In genomic region chr9:128070874-128071273, GRCh38 we compare ENCODE assay signal across 11 cellular contexts. TPM values are rescaled to one million over a fixed set of nuclear protein-coding genes. Genes with fewer than 3 reads are reported as not detected.
DNase-seq lines count a peak whose midpoint lies in the region; ATAC-seq and TF ChIP-seq lines count a peak whose summit lies in the region.
"Had no signal": no experiment of that assay in that cellular context is flagged by ENCODE, and none has a peak within 500 bp of the region (broad histone marks: within the 10 kb centered on the region; RNA-seq: fewer than 3 reads in every experiment).

No MANE protein-coding gene starts in this region.

- H2BK20ac ChIP-seq in H9 (ENCODE audit: low read depth, low read length, poor library complexity, severe bottlenecking), result no peak overlapping the region

- H3K4me1 ChIP-seq in adipocyte (ENCODE audit: control insufficient read depth, insufficient read depth, low read length) (peaks cover 69% of the 10 kb centered on the region), neural progenitor cell (peaks cover 30% of the 10 kb centered on the region), H9 (ENCODE audit: insufficient read depth, low read length) (peaks cover 4% of the 10 kb centered on the region; the same call in 1 of the 2 replicates)

- H3K9ac ChIP-seq in adipocyte (ENCODE audit: low read length) (peak overlapping the region; percentile 2), neural progenitor cell (no peak overlapping the region), H9 (ENCODE audit: extremely low read depth, insufficient read length, low read length) (no peak overlapping the region)

- H3K27me3 ChIP-seq in adipocyte (replicated peaks; ENCODE audit: control insufficient read depth, insufficient read depth, low read length) (no peaks in the 10 kb centered on the region), neural progenitor cell (no peaks in the 10 kb centered on the region), H9 (ENCODE audit: insufficient read depth, low read length) (no peaks in the 10 kb centered on the region)

- H3K9me3 ChIP-seq in adipocyte (ENCODE audit: control insufficient read depth, low read length) (no peaks in the 10 kb centered on the region), neural progenitor cell (ENCODE audit: low read depth) (no peaks in the 10 kb centered on the region), H9 (ENCODE audit: control insufficient read depth, low read depth, low read length) (no peaks in the 10 kb centered on the region)

- H3K4me1 Mint-ChIP-seq in IgD-negative memory B cell, result peaks cover 26 to 48% (median 38%) of the 10 kb centered on the region in 3 donors
- peaks cover 30% of the 10 kb centered on the region for H3K4me1 Mint-ChIP-seq in neural progenitor cell
- H3K4me1 Mint-ChIP-seq in H9, result peaks cover 29 to 32% of the 10 kb centered on the region in 2 experiments

- WGBS in H9 (ENCODE audit: extremely low coverage, insufficient read length, low lambda C conversion rate), result no CpG with 5 or more reads among the region's 7 CpGs

- H3K27ac Mint-ChIP-seq in IgD-negative memory B cell, result peak overlapping the region in 2 of 3 donors; percentile 71 to 72
- no peak overlapping the region for H3K27ac Mint-ChIP-seq in neural progenitor cell
- H3K27ac Mint-ChIP-seq in H9, result peak overlapping the region in 1 of 3 experiments; percentile 57; a peak in 1 of 7 replicates

- no peak overlapping the region for H3K56ac ChIP-seq in H9 (ENCODE audit: insufficient read length, low read depth, low read length)

- peak; percentile 67 for DNase-seq in Ammon's horn (ENCODE audit: low spot score)
- DNase-seq in adipocyte (ENCODE audit: low read depth), result no peak
- DNase-seq in neural progenitor cell (ENCODE audit: low spot score), result no peak
- no peak for DNase-seq in AG08395 (ENCODE audit: low spot score)
- no peak for DNase-seq in omental fat pad (ENCODE audit: low spot score)
- no peak for DNase-seq in H9
- DNase-seq: DMS 273 treated with DMSO at 0.1 percent for 48 hours; Karpas-422; stimulated activated CD8-positive, alpha-beta memory T cell treated with anti-CD3 and anti-CD28 coated beads, Interleukin-4, amount 100 ng/mL, for 48 hours had no signal

- no peak overlapping the region for H2BK5ac ChIP-seq in H9 (ENCODE audit: insufficient read length, low read length)

- H4K8ac ChIP-seq in H9 (replicated peaks; ENCODE audit: insufficient read length, low read depth, low read length), result no peak overlapping the region

- H3F3A ChIP-seq in neural progenitor cell (ENCODE audit: low read depth), result peaks cover 29% of the 10 kb centered on the region

- no peak overlapping the region for H3K4ac ChIP-seq in H9 (ENCODE audit: low read depth, low read length)

- no peak overlapping the region for H4K91ac ChIP-seq in H9 (ENCODE audit: insufficient read length, low read depth, low read length)

- H2BK120ac ChIP-seq in H9 (ENCODE audit: low read depth, low read length, poor library complexity, severe bottlenecking), result no peak overlapping the region

- H4K20me1 ChIP-seq in neural progenitor cell (ENCODE audit: low read depth) (peaks cover 10% of the 10 kb centered on the region), H9 (ENCODE audit: control insufficient read depth, insufficient read depth, insufficient read length) (no peaks in the 10 kb centered on the region)

- H3K27ac ChIP-seq in neural progenitor cell (no peak overlapping the region), H9 (ENCODE audit: insufficient read length, low read depth, low read length) (no peak overlapping the region)

- no peak overlapping the region for H3K18ac ChIP-seq in H9 (ENCODE audit: insufficient read length, low read depth, low read length)

- peaks cover 79% of the 10 kb centered on the region for H3K79me2 ChIP-seq in neural progenitor cell (ENCODE audit: low read depth)
- peaks cover 5% of the 10 kb centered on the region; the same call in 1 of the 2 replicates for H3K79me2 ChIP-seq in H9 (ENCODE audit: insufficient read depth, low read length)

- no peak overlapping the region for H4K5ac ChIP-seq in H9 (ENCODE audit: insufficient read length, low read depth, low read length)

- H2BK12ac ChIP-seq in H9 (ENCODE audit: insufficient read length, low read depth, low read length), result no peak overlapping the region

- H2AFZ ChIP-seq in neural progenitor cell (replicated peaks) (no peak overlapping the region), H9 (ENCODE audit: low read length) (no peak overlapping the region)

- H3K4me2 ChIP-seq in neural progenitor cell, result no peak overlapping the region
- H3K4me2 ChIP-seq in H9 (ENCODE audit: insufficient read depth, insufficient read length, low read length), result no peak overlapping the region

- H2AK5ac ChIP-seq in H9 (ENCODE audit: insufficient read length, low read length), result no peak overlapping the region

- no peak for TF ChIP-seq CTCF in neural progenitor cell (IDR thresholded peaks at IDR 0.05)
- no peak for TF ChIP-seq CTCF in omental fat pad (IDR thresholded peaks at IDR 0.05)
- TF ChIP-seq CTCF in H9 (conservative IDR thresholded peaks at IDR 0.05), result no peak

- no peaks in the 10 kb centered on the region for H3K79me1 ChIP-seq in H9 (ENCODE audit: insufficient read depth, low read depth, low read length, poor library complexity, severe bottlenecking)

- no peak overlapping the region for H3K4me3 ChIP-seq in adipocyte (ENCODE audit: low read length)
- no peak overlapping the region for H3K4me3 ChIP-seq in neural progenitor cell

- no peaks in the 10 kb centered on the region for H3K36me3 ChIP-seq in adipocyte (ENCODE audit: control insufficient read depth, insufficient read depth, low read length, severe bottlenecking)
- H3K36me3 ChIP-seq in neural progenitor cell, result no peaks in the 10 kb centered on the region

- H3T11ph ChIP-seq in H9 (ENCODE audit: low read length), result no peak overlapping the region

- no peak overlapping the region for H2BK15ac ChIP-seq in H9 (ENCODE audit: low read depth, low read length)

- ATAC-seq in omental fat pad (ENCODE audit: low FRiP score) (no peak), HG03108 (IDR thresholded peaks at IDR 0.05; ENCODE audit: unreplicated experiment) (no peak)

- H3K9me3 Mint-ChIP-seq in IgD-negative memory B cell (no peaks in the 10 kb centered on the region), neural progenitor cell (no peaks in the 10 kb centered on the region), H9 (no peaks in the 10 kb centered on the region)

- H3K4me3 Mint-ChIP-seq in IgD-negative memory B cell (peak overlapping the region in 3 of 4 donors; percentile 56 to 72 (median 65)), neural progenitor cell (peak overlapping the region; percentile 38), H9 (no peak overlapping the region)

- H3K27me3 Mint-ChIP-seq in IgD-negative memory B cell, result no peaks in the 10 kb centered on the region
- H3K27me3 Mint-ChIP-seq in neural progenitor cell (ENCODE audit: insufficient read depth, low read depth), result no peaks in the 10 kb centered on the region
- H3K27me3 Mint-ChIP-seq in H9 (ENCODE audit: low read depth), result no peaks in the 10 kb centered on the region

- peaks cover 16% of the 10 kb centered on the region for H3K23me2 ChIP-seq in H9 (ENCODE audit: insufficient read length, low read depth, low read length, poor library complexity, severe bottlenecking)

- no peak overlapping the region for H3K14ac ChIP-seq in H9 (ENCODE audit: insufficient read depth, low read length)

- H3K36me3 Mint-ChIP-seq in IgD-negative memory B cell (no peaks in the 10 kb centered on the region), neural progenitor cell (peaks cover 3% of the 10 kb centered on the region), H9 (ENCODE audit: insufficient read depth in 1 of 3, low read depth in 3 of 3) (peaks cover 0 to 4% (median 3%) of the 10 kb centered on the region in 3 experiments; a peak in 5 of 7 replicates)

- no peak overlapping the region for H3K23ac ChIP-seq in H9 (ENCODE audit: insufficient read length, low read depth, low read length)

RNA-seq across cellular contexts. Expression of gene SLC25A25, which starts 2.8 kb away (rescaled TPM):
- polyA plus RNA-seq in IgD-negative memory B cell, result 7.4 TPM
- 8.5 and 15.7 TPM in 2 replicates for total RNA-seq in neural progenitor cell (ENCODE audit: low replicate concordance)
- 100 to 1,000 TPM in 2 of 4 donors, 10 to 100 TPM in 2; 37.8 to 147 (median 102) TPM for total RNA-seq in omental fat pad
- total RNA-seq in H9 (2021), result 16.0 and 16.9 TPM in 2 replicates

RNA-seq across cellular contexts. Expression of gene NAIF1, which starts 3.8 kb away (rescaled TPM):
- 12.7 TPM for polyA plus RNA-seq in IgD-negative memory B cell
- total RNA-seq in neural progenitor cell (ENCODE audit: low replicate concordance), result 8.4 and 9.5 TPM in 2 replicates
- total RNA-seq in omental fat pad, result 10 to 100 TPM in 1 of 4 donors, 1 to 10 TPM in 3; 5.3 to 13.1 (median 6.7) TPM
- total RNA-seq in H9 (2021), result 6.3 TPM in 2 replicates

RNA-seq across cellular contexts. Expression of gene PTGES2, which starts 56.7 kb away (rescaled TPM):
- 57.4 TPM for polyA plus RNA-seq in IgD-negative memory B cell
- total RNA-seq in neural progenitor cell (ENCODE audit: low replicate concordance) (25.7 and 61.2 TPM in 2 replicates), omental fat pad (10 to 100 TPM; 34.6 to 59.4 (median 53.0) TPM), H9 (2021) (60.4 and 63.9 TPM in 2 replicates)

Comparison
In these comparisons a context has a peak if more than half of its experiments do, and no peak if none do; other contexts are left out.
1. H3K4me3 Mint-ChIP-seq: peak in IgD-negative memory B cell (3 of 4) and neural progenitor cell (single experiment); none in H9 (0 of 2).